In genomic region chr4:70705146-70705855, GRCh38 we compare ENCODE assay signal across 1 cellular context.
TF ChIP-seq lines count a peak whose summit lies in the region.

No MANE protein-coding gene starts in this region.

TF ChIP-seq in K562, 482 proteins besides CTCF, POLR2A, EP300 and RAD21 (continued from another document):
- 0 out of 2 replicates have a peak, but pooled peaks have one; percentile 35 for TF ChIP-seq ZNF740 (CRISPR knock-in tag; IDR thresholded peaks at IDR 0.05)
- no peak for TF ChIP-seq ZNF740 (tag; IDR thresholded peaks at IDR 0.05)
- peak; percentile 94 for TF ChIP-seq EGR1 (conservative IDR thresholded peaks at IDR 0.05)
- peak in 1 of 2 experiments; percentile 81; a peak in 2 of 4 replicates for TF ChIP-seq HDAC1 (IDR thresholded peaks at IDR 0.05)
- no peak for TF ChIP-seq SETDB1 (IDR thresholded peaks at IDR 0.05; ENCODE audit: low read length)
- TF ChIP-seq USF2 (CRISPR knock-in tag; IDR thresholded peaks at IDR 0.05) = peak; percentile 68
- peak; percentile 86 to 87; a peak in 2 of 4 replicates for TF ChIP-seq UBTF (IDR thresholded peaks at IDR 0.05; ENCODE audit: borderline replicate concordance in 1 of 2, low read depth in 2 of 2, low read length in 2 of 2)
- TF ChIP-seq DACH1 (IDR thresholded peaks at IDR 0.05; ENCODE audit: partially characterized antibody) = peak; percentile 18
- no peak for TF ChIP-seq FOXP1 (CRISPR knock-in tag; IDR thresholded peaks at IDR 0.05)
- no peak for TF ChIP-seq REST (CRISPR knock-in tag; IDR thresholded peaks at IDR 0.05; ENCODE audit: low read depth)
- TF ChIP-seq POLR2B (IDR thresholded peaks at IDR 0.05; ENCODE audit: low read depth, partially characterized antibody) = peak; percentile 26
- peak; percentile 46; the same call in 1 of the 2 replicates for TF ChIP-seq RAD51 (IDR thresholded peaks at IDR 0.05; ENCODE audit: borderline replicate concordance, low read depth)
- 0 out of 2 replicates have a peak, but pooled peaks have one; percentile 37 for TF ChIP-seq KDM2B (CRISPR knock-in tag; IDR thresholded peaks at IDR 0.05)
- TF ChIP-seq MNT (conservative IDR thresholded peaks at IDR 0.05) = peak; percentile 93 to 96
- TF ChIP-seq ZBTB2 (IDR thresholded peaks at IDR 0.05) = no peak
- TF ChIP-seq PHF8 (IDR thresholded peaks at IDR 0.05; ENCODE audit: borderline replicate concordance, low read length) = peak; percentile 53; the same call in 1 of the 2 replicates
- no peak for TF ChIP-seq ATF1 (CRISPR knock-in tag; IDR thresholded peaks at IDR 0.05)
- peak; percentile 58; the same call in 1 of the 2 replicates for TF ChIP-seq ATF1 (tag; IDR thresholded peaks at IDR 0.05)
- TF ChIP-seq SRF (CRISPR knock-in tag; IDR thresholded peaks at IDR 0.05) = peak in 1 of 2 experiments; percentile 47; a peak in 1 of 4 replicates
- TF ChIP-seq RBFOX2 (IDR thresholded peaks at IDR 0.05; ENCODE audit: low read depth, low read length) = peak; percentile 81
- no peak for TF ChIP-seq IRF2 (CRISPR knock-in tag; IDR thresholded peaks at IDR 0.05)
- peak; percentile 93 for TF ChIP-seq E2F6 (IDR thresholded peaks at IDR 0.05; ENCODE audit: borderline replicate concordance in 1 of 2, extremely low read depth in 1 of 2, insufficient read depth in 1 of 2, insufficient read length in 1 of 2, low read depth in 1 of 2, low read length in 1 of 2, poor library complexity in 1 of 2, severe bottlenecking in 1 of 2)
- TF ChIP-seq SAP30 (IDR thresholded peaks at IDR 0.05; ENCODE audit: borderline replicate concordance, insufficient read depth, low read depth, low read length, poor library complexity, severe bottlenecking) = peak; percentile 60
- TF ChIP-seq POLR2G (IDR thresholded peaks at IDR 0.05; ENCODE audit: low read depth, low read length) = peak; percentile 84
- TF ChIP-seq MAFK (IDR thresholded peaks at IDR 0.05; ENCODE audit: low read length) = no peak
- peak; percentile 48; the same call in 1 of the 2 replicates for TF ChIP-seq SUPT5H (IDR thresholded peaks at IDR 0.05)
- peak; percentile 61; the same call in 1 of the 2 replicates for TF ChIP-seq RNF2 (IDR thresholded peaks at IDR 0.05)
- peak; percentile 18; the same call in 1 of the 2 replicates for TF ChIP-seq CTBP1 (IDR thresholded peaks at IDR 0.05; ENCODE audit: borderline replicate concordance)
- peak; percentile 19 for TF ChIP-seq CTCFL (IDR thresholded peaks at IDR 0.05; ENCODE audit: borderline replicate concordance, insufficient read depth, low read depth, low read length, poor library complexity, severe bottlenecking)
TF ChIP-seq in K562: peak in this region for 84.
